9 cellular contexts compared by ENCODE assay signal in the genomic region with DNA sequence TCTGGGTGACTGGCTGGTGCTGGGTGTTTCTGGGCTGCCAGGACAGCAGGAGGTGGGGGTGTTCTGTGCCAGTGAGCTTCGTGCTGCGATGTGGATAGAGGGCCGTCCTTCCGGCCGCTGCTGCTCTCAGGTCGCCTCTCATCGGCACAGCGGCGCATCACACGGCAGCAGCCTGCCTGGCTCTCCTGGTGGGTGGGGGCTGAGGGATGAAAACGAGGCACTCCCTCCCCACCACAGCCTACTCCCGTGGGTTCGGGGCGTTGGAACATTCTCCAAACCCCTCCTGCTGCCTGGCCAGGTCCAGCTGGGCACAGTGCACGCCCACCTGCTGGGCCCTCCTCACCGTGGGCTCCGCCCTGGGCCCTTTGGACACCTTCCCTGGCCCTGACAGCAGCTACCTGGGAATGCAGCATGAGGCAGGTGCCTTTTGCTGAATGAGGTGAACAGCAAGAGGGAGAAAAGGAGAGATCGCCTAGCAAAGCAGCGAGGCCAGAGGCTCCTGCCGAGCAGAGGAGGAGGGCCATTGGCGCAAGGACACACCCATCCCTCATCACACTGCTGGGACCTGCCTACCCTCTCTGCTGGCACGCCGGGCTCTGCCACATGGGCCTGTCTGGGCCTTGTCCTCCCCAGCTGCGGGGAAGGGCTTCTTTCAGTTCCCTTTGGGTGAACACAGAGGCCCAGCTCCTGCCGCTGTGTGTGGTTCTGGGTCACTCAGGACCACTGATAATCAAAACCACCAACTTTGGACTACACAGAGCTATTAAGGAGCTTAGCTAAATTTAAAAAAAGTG. TPM values are rescaled to one million over a fixed set of nuclear protein-coding genes. Genes with fewer than 3 reads are reported as not detected.
DNase-seq lines count a peak whose midpoint lies in the region; ATAC-seq, FAIRE-seq and TF ChIP-seq lines count a peak whose summit lies in the region.
"Had no signal": no experiment of that assay in that cellular context is flagged by ENCODE, and none has a peak within 500 bp of the region (broad histone marks: within the 10 kb centered on the region; RNA-seq: fewer than 3 reads in every experiment).

No MANE protein-coding gene starts in this region.

- FAIRE-seq in small intestine (lab: Jason Lieb, UNC): no peak

- H3K4me1 ChIP-seq in ascending aorta: peaks cover 26 to 40% of the 10 kb centered on the region in 2 donors
- peaks cover 12 to 14% of the 10 kb centered on the region in 2 donors for H3K4me1 ChIP-seq in small intestine (ENCODE audit: control insufficient read depth in 2 of 2, insufficient read depth in 1 of 2, low read depth in 1 of 2, low read length in 1 of 2)

- H3K27ac ChIP-seq in ascending aorta (peak overlapping the region; percentile 70 to 78), small intestine (ENCODE audit: low read depth in 1 of 2, low read length in 1 of 2) (peak overlapping the region in 1 of 2 donors; percentile 8)

- intact Hi-C loops in ascending aorta (cut with DNase I): no loop called here

- H3K27me3 ChIP-seq in ascending aorta (no peaks in the 10 kb centered on the region), small intestine (ENCODE audit: control insufficient read depth in 2 of 2, insufficient read depth in 2 of 2, low read length in 2 of 2) (no peaks in the 10 kb centered on the region)

- peak; percentile 36 for ATAC-seq in GM21390 (IDR thresholded peaks at IDR 0.05; ENCODE audit: unreplicated experiment)
- peak; percentile 34 for ATAC-seq in HG03469 (IDR thresholded peaks at IDR 0.05; ENCODE audit: unreplicated experiment)

- WGBS in small intestine, 3 donors: 26 to 64% (median 49%) methylated on average over 25 of the region's 25 CpGs

- H3K4me3 ChIP-seq in GM12864 (ENCODE audit: low read depth, low read length) (peak overlapping the region; percentile 37), ascending aorta (no peak overlapping the region), small intestine (ENCODE audit: low read depth in 1 of 2, low read length in 2 of 2) (no peak overlapping the region)
- H3K4me3 ChIP-seq: psoas muscle had no signal

- TF ChIP-seq CTCF in GM12864 (IDR thresholded peaks at IDR 0.05; ENCODE audit: low read depth, low read length, missing control alignments) (no peak), ascending aorta (IDR thresholded peaks at IDR 0.05) (no peak)

- H3K9me3 ChIP-seq in ascending aorta: no peaks in the 10 kb centered on the region
- no peaks in the 10 kb centered on the region for H3K9me3 ChIP-seq in small intestine (ENCODE audit: control insufficient read depth, low read depth)
- H3K9me3 ChIP-seq: psoas muscle had no signal

- H3K36me3 ChIP-seq in ascending aorta (no peaks in the 10 kb centered on the region), small intestine (ENCODE audit: control insufficient read depth in 2 of 2, insufficient read depth in 2 of 2, low read length in 2 of 2) (no peaks in the 10 kb centered on the region)

- DNase-seq in GM12864 (ENCODE audit: low read depth) (no peak), ascending aorta (ENCODE audit: low spot score in 2 of 2) (peak in 1 of 2 donors; percentile 67), small intestine (peak; percentile 67)
- no peak for DNase-seq in NK-92 treated with Interleukin-12 subunit alpha and Interleukin-12 subunit beta, amount 100 ng/mL, for 24 hours (lab: John Stamatoyannopoulos, UW)
- no peak for DNase-seq in stimulated activated CD4-positive, alpha-beta T cell treated with anti-CD3 and anti-CD28 coated beads, Interleukin-4, amount 100 ng/mL, for 24 hours
- no peak for DNase-seq in stimulated activated CD4-positive, alpha-beta T cell treated with anti-CD3 and anti-CD28 coated beads, Interleukin-2, amount 100 ng/mL, for 24 hours

RNA-seq across cellular contexts. Expression of a gene that starts 33.4 kb away (rescaled TPM):
- total RNA-seq in ascending aorta: 81.2 TPM
- 10 to 100 TPM; 22.4 to 25.0 (median 23.2) TPM for polyA plus RNA-seq in small intestine
